ENCODE assay signal across 8 cellular contexts in genomic region chr1:204520834-204521709, GRCh38. TPM values are rescaled to one million over a fixed set of nuclear protein-coding genes. Genes with fewer than 3 reads are reported as not detected.
DNase-seq lines count a peak whose midpoint lies in the region; ATAC-seq and TF ChIP-seq lines count a peak whose summit lies in the region.

No MANE protein-coding gene starts in this region.

- DNase-seq in DMS79 (lab: John Stamatoyannopoulos, UW) (peak; percentile 92), T-helper 2 cell (peak in 4 of 5 experiments; percentile 21 to 95 (median 65)), chondrocyte (ENCODE audit: low spot score) (no peak), HT-29 (ENCODE audit: low spot score) (no peak), lower leg skin (ENCODE audit: low spot score in 2 of 2) (no peak)
- peak; percentile 37 for DNase-seq in stimulated activated CD4-positive, alpha-beta T cell treated with anti-CD3 and anti-CD28 coated beads, Interleukin-2, amount 100 ng/mL, for 4 hours (ENCODE audit: low read depth)

- H3K9me3 Mint-ChIP-seq in chondrocyte (ENCODE audit: low read depth), result no peaks in the 10 kb centered on the region

- H3K27ac Mint-ChIP-seq in chondrocyte (ENCODE audit: unreplicated experiment), result peak overlapping the region; percentile 80

- WGBS in lower leg skin, 2 donors, result 60 to 65% methylated on average over 5 of the region's 5 CpGs

- H3K27me3 Mint-ChIP-seq in chondrocyte (ENCODE audit: low read depth), result no peaks in the 10 kb centered on the region

- TF ChIP-seq CTCF in chondrocyte (IDR thresholded peaks at IDR 0.05) (no peak), lower leg skin (IDR thresholded peaks at IDR 0.05) (no peak)

- H3K4me3 Mint-ChIP-seq in chondrocyte (ENCODE audit: unreplicated experiment), result no peak overlapping the region

- TF ChIP-seq POLR2A in lower leg skin (IDR thresholded peaks at IDR 0.05), result no peak

- intact Hi-C loops in lower leg skin (cut with DNase I; ENCODE audit: low total_unique reads), result no loop called here

- H3K36me3 Mint-ChIP-seq in chondrocyte (ENCODE audit: low read depth), result peaks cover 14% of the 10 kb centered on the region

- peaks cover 36% of the 10 kb centered on the region for H3K4me1 Mint-ChIP-seq in chondrocyte (ENCODE audit: low read depth)

- peak; percentile 42 for ATAC-seq in GM19467 (IDR thresholded peaks at IDR 0.05; ENCODE audit: unreplicated experiment)
- peak; percentile 34 for ATAC-seq in HG03571 (IDR thresholded peaks at IDR 0.05; ENCODE audit: unreplicated experiment)

- H3K4me3 ChIP-seq in lower leg skin (ENCODE audit: low read depth, poor library complexity, severe bottlenecking), result no peak overlapping the region

RNA-seq across cellular contexts. Expression of gene MDM4, which starts 4.9 kb away (rescaled TPM):
- total RNA-seq in chondrocyte (35.3 to 51.1 TPM (median 39.1 TPM) in 3 replicates), lower leg skin (10 to 100 TPM; 32.4 to 89.0 (median 43.0) TPM)
- total RNA-seq in HT-29 (2014; rRNA removed; shearing (Covaris generic)), result 18.5 and 19.4 TPM in 2 replicates

RNA-seq across cellular contexts. Expression of gene PIK3C2B, which starts 26.5 kb away (rescaled TPM):
- total RNA-seq in chondrocyte (19.5 to 22.4 TPM (median 19.6 TPM) in 3 replicates), lower leg skin (10 to 100 TPM; 51.7 to 92.1 (median 62.1) TPM)
- total RNA-seq in HT-29 (2014; rRNA removed; shearing (Covaris generic)), result 55.3 and 55.4 TPM in 2 replicates

Comparison
In these comparisons a context has a peak if more than half of its experiments do, and no peak if none do; other contexts are left out.
1. DNase-seq: peak in DMS79 (single experiment), T-helper 2 cell (4 of 5) and stimulated activated CD4-positive, alpha-beta T cell treated with anti-CD3 and anti-CD28 coated beads, Interleukin-2, amount 100 ng/mL, for 4 hours (single experiment); none in chondrocyte (single experiment), HT-29 (single experiment) and lower leg skin (0 of 2).